ENCODE assay signal across 10 cellular contexts in genomic region chr12:32217354-32218310, GRCh38.
A peak's percentile ranks its signal among the peaks of the same experiment; 100 is the strongest.
DNase-seq lines count a peak whose midpoint lies in the region; ATAC-seq and TF ChIP-seq lines count a peak whose summit lies in the region.
"Had no signal": no experiment of that assay in that cellular context is flagged by ENCODE, and none has a peak within 500 bp of the region (broad histone marks: within the 10 kb centered on the region; RNA-seq: fewer than 3 reads in every experiment).

No MANE protein-coding gene starts in this region.

- H3K36me3 Mint-ChIP-seq in T-cell = peaks cover 35% of the 10 kb centered on the region

- CTCF ChIA-PET in T-cell (lab: Charles Lee) = no interaction called here

- no peaks in the 10 kb centered on the region for H3K4me1 Mint-ChIP-seq in T-cell

- ATAC-seq in T-cell (replicated peaks in 1 of 4) = no peak
- ATAC-seq: activated T-cell treated with anti-CD3 and anti-CD28 coated beads, Interleukin-2, amount 50 U/mL, for 4 hours; GM12878 had no signal

- POLR2A ChIA-PET in T-cell (lab: Charles Lee) = no interaction called here

- no peak overlapping the region for H3K27ac Mint-ChIP-seq in T-cell

- no peak overlapping the region for H3K4me3 Mint-ChIP-seq in T-cell
- H3K4me3 Mint-ChIP-seq: activated T-cell treated with anti-CD3 and anti-CD28 coated beads, Interleukin-2, amount 50 U/mL, for 4 hours had no signal

- H3K4me3 ChIP-seq in cardiac fibroblast (replicated peaks in 1 of 2; ENCODE audit: low read depth in 2 of 2, low read length in 2 of 2) = no peak overlapping the region
- H3K4me3 ChIP-seq: GM12878, vagina had no signal

- no peak for TF ChIP-seq CTCF in cardiac fibroblast (IDR thresholded peaks at IDR 0.05; ENCODE audit: low read depth, low read length)

- peak; percentile 88 for DNase-seq in ELR (ENCODE audit: low read depth)
- peak; percentile 96 for DNase-seq in NCI-H1694 treated with DMSO at 0.1 percent for 48 hours (lab: John Stamatoyannopoulos, UW)
- peak; percentile 50 to 83 for DNase-seq in cardiac fibroblast (ENCODE audit: low read depth in 2 of 2)
- peak; percentile 67 for DNase-seq in non-pigmented ciliary epithelial cell (ENCODE audit: low read depth)
- DNase-seq in stimulated activated CD8-positive, alpha-beta memory T cell treated with anti-CD3 and anti-CD28 coated beads, Interleukin-4, amount 100 ng/mL, for 48 hours = no peak
- no peak for DNase-seq in HT-29 (ENCODE audit: low spot score)
- DNase-seq in T-cell = no peak
- DNase-seq: activated T-cell treated with anti-CD3 and anti-CD28 coated beads, Interleukin-2, amount 50 U/mL, for 4 hours had no signal

- no peaks in the 10 kb centered on the region for H3K27me3 Mint-ChIP-seq in T-cell

- H3K9me3 Mint-ChIP-seq in T-cell = no peaks in the 10 kb centered on the region
- H3K9me3 Mint-ChIP-seq: activated T-cell treated with anti-CD3 and anti-CD28 coated beads, Interleukin-2, amount 50 U/mL, for 4 hours had no signal

Comparison
In these comparisons a context has a peak if more than half of its experiments do, and no peak if none do; other contexts are left out.
1. DNase-seq: peak in ELR (single experiment), NCI-H1694 treated with DMSO at 0.1 percent for 48 hours (single experiment), cardiac fibroblast (2 of 2) and non-pigmented ciliary epithelial cell (single experiment); none in stimulated activated CD8-positive, alpha-beta memory T cell treated with anti-CD3 and anti-CD28 coated beads, Interleukin-4, amount 100 ng/mL, for 48 hours (single experiment), HT-29 (single experiment) and T-cell (0 of 34).